ENCODE assay signal across 6 cellular contexts in genomic region chr6:169856442-169857342, GRCh38.
DNase-seq lines count a peak whose midpoint lies in the region; ATAC-seq and TF ChIP-seq lines count a peak whose summit lies in the region.
"Not testable (repeated sequence)": the region's sequence is repeated elsewhere in the genome, so short reads cannot be mapped to it uniquely, and the experiment has no call there.

No MANE protein-coding gene starts in this region.

- H3K27me3 Mint-ChIP-seq in activated B cell treated with CpG ODN at 0.5 μM for 24 hours, result not testable (repeated sequence)

- H3K4me1 ChIP-seq in stomach, result not testable (repeated sequence)

- not testable (repeated sequence) for H3K27ac ChIP-seq in stomach

- WGBS in stomach, 5 donors, result 87 to 97% (median 93%) methylated on average over 34 to 49 of the region's 49 CpGs

- not testable (repeated sequence) for TF ChIP-seq POLR2A in stomach (IDR thresholded peaks at IDR 0.05)

- not testable (repeated sequence) for TF ChIP-seq EP300 in stomach (IDR thresholded peaks at IDR 0.05)

- not testable (repeated sequence) for H3K36me3 ChIP-seq in stomach

- H3K9me3 Mint-ChIP-seq in activated B cell treated with CpG ODN at 0.5 μM for 24 hours, result peaks cover 11% of the 10 kb centered on the region

- H3K4me3 ChIP-seq in stomach, result not testable (repeated sequence)

- intact Hi-C loops in activated B cell treated with CpG ODN at 0.5 μM for 24 hours (cut with micrococcal nuclease); Right ventricle myocardium superior (cut with DNase I); stomach (cut with DNase I; ENCODE audit: low total_unique reads): not testable (repeated sequence)

- not testable (repeated sequence) for H3K4me3 Mint-ChIP-seq in activated B cell treated with CpG ODN at 0.5 μM for 24 hours

- not testable (repeated sequence) for H3K4me1 Mint-ChIP-seq in activated B cell treated with CpG ODN at 0.5 μM for 24 hours

- not testable (repeated sequence) for H3K27me3 ChIP-seq in stomach

- CTCF ChIA-PET in activated B cell treated with CpG ODN at 0.5 μM for 24 hours (lab: Charles Lee), result not testable (repeated sequence)

- H3K36me3 Mint-ChIP-seq in activated B cell treated with CpG ODN at 0.5 μM for 24 hours (ENCODE audit: low read depth), result not testable (repeated sequence)

- ATAC-seq in activated B cell treated with CpG ODN at 0.5 μM for 24 hours (ENCODE audit: low read depth); Right ventricle myocardium superior (ENCODE audit: poor library complexity); left lobe of liver: not testable (repeated sequence)

- H3K9me3 ChIP-seq in stomach, result peaks cover 2 to 21% (median 14%) of the 10 kb centered on the region in 4 donors

- DNase-seq in activated B cell treated with CpG ODN at 0.5 μM for 24 hours (peak; percentile 9), Right ventricle myocardium superior (peak; percentile 24), left lobe of liver (ENCODE audit: low spot score) (peak; percentile 38), mucosa of gallbladder (ENCODE audit: low spot score) (peak; percentile 5), stomach (peak; percentile 21)
- DNase-seq in activated CD8-positive, alpha-beta memory T cell treated with anti-CD3 and anti-CD28 coated beads, Interleukin-2, amount 50 U/mL, for 48 hours, result peak; percentile 30

- POLR2A ChIA-PET in activated B cell treated with CpG ODN at 0.5 μM for 24 hours (lab: Charles Lee), result not testable (repeated sequence)

- not testable (repeated sequence) for TF ChIP-seq CTCF in activated B cell treated with CpG ODN at 0.5 μM for 24 hours (IDR thresholded peaks at IDR 0.05); stomach (IDR thresholded peaks at IDR 0.05)

- H3K27ac Mint-ChIP-seq in activated B cell treated with CpG ODN at 0.5 μM for 24 hours, result not testable (repeated sequence)
